In the genomic region with DNA sequence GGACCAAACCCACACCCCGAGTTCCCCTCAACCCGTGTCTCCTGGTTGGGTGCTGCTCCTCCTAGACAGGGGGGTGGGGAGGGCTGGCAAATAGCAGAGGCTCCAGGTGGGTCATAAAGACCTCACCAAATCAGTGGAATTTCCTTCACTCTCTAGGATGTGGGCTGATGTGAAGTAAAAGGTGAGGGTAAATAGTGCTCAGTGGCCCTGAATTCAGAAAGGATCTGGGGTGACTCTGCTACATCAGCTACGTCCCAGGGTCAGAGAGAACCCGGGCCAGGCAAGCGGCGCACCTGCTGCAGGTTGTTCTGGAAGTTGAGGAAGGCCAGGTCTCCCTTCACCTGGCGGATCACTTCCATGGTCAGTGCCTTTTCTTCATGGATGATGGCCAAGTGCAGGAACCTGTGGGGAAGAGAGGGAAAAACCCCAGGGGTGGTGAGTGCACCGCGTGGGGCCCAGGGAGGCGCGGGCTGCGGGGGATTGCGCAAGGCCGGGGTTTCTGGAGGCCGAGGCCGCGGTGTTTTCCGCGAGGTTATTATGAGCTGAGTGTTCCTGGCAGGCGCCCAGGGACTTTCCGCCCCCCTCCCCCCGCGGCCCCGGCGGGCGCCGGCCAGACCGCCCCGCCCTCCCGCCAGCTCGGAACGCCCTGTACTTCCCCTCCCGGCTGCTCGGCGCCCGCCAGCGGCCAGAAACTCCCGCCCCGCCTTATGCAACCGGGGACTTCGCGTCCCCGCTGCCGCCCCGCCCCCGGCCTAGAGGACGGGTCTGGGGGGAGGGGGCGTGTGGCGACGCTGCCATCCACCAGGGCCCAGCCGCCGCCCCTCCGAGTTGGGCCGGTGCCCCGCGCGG, we compare ENCODE assay signal across 8 cellular contexts. TPM values are rescaled to one million over a fixed set of nuclear protein-coding genes. Genes with fewer than 3 reads are reported as not detected.
A peak's percentile ranks its signal among the peaks of the same experiment; 100 is the strongest.
DNase-seq lines count a peak whose midpoint lies in the region; ATAC-seq and TF ChIP-seq lines count a peak whose summit lies in the region.

No MANE protein-coding gene starts in this region.

- H3K27me3 Mint-ChIP-seq in type B pancreatic cell, result no peaks in the 10 kb centered on the region

- H3K36me3 Mint-ChIP-seq in type B pancreatic cell, result peaks cover 20% of the 10 kb centered on the region

- peak overlapping the region; percentile 89 for H3K4me3 Mint-ChIP-seq in type B pancreatic cell

- no peaks in the 10 kb centered on the region for H3K27me3 ChIP-seq in heart right ventricle

- peaks cover 0 to 48% (median 36%) of the 10 kb centered on the region in 9 donors for H3K36me3 ChIP-seq in heart right ventricle

- peak overlapping the region; percentile 90 for H3K27ac Mint-ChIP-seq in type B pancreatic cell

- intact Hi-C loops in heart right ventricle (cut with DNase I), result loop anchor here in 9 of 10 donors (1.0 to 10.0 kb wide), 11 partner anchors 18 to 356 kb away; a partner anchor contains a TSS
- intact Hi-C loops in posterior vena cava (cut with DNase I), result loop anchor here (5.0 to 10.0 kb wide), 3 partner anchors 66 to 359 kb away; a partner anchor contains a TSS

- H3K27ac ChIP-seq in adipose tissue (ENCODE audit: low read depth, low read length), result peak overlapping the region; percentile 90
- peak overlapping the region; percentile 99 to 100 (median 100) for H3K27ac ChIP-seq in heart right ventricle

- TF ChIP-seq POLR2A in GM15510 (IDR thresholded peaks at IDR 0.05; ENCODE audit: borderline replicate concordance, extremely low read depth, insufficient read length), result peak; percentile 47

- ATAC-seq in HG02870 (IDR thresholded peaks at IDR 0.05; ENCODE audit: unreplicated experiment) (peak; percentile 43), heart right ventricle (peak; percentile 83 to 93 (median 86))

- DNase-seq in NCI-H146 (lab: John Stamatoyannopoulos, UW) (peak; percentile 88), T follicular helper cell (ENCODE audit: low read depth) (peak; percentile 94), heart right ventricle (peak; percentile 97 to 99), posterior vena cava (ENCODE audit: low spot score) (peak; percentile 99), type B pancreatic cell (ENCODE audit: extremely low spot score, unreplicated experiment) (peak; percentile 88)

- H3K9me3 Mint-ChIP-seq in type B pancreatic cell, result no peaks in the 10 kb centered on the region

- peak overlapping the region; percentile 64 to 93 (median 80) for H3K4me3 ChIP-seq in heart right ventricle

- TF ChIP-seq CTCF in heart right ventricle (IDR thresholded peaks at IDR 0.05) (peak in 1 of 9 donors; percentile 8), type B pancreatic cell (conservative IDR thresholded peaks at IDR 0.05) (no peak)

- WGBS in adipose tissue, 3 donors, result 0 to 1% (median 1%) methylated on average over 27 to 57 of the region's 57 CpGs
- 1 to 2% methylated on average over 43 to 55 of the region's 57 CpGs for WGBS in heart right ventricle, 2 donors

- no peaks in the 10 kb centered on the region for H3K9me3 ChIP-seq in heart right ventricle

- peaks cover 38% of the 10 kb centered on the region for H3K4me1 Mint-ChIP-seq in type B pancreatic cell (ENCODE audit: unreplicated experiment)

- H3K4me1 ChIP-seq in heart right ventricle, result peaks cover 5 to 88% (median 68%) of the 10 kb centered on the region in 9 donors

RNA-seq across cellular contexts. Expression of a gene that starts 0.9 kb away (rescaled TPM):
- polyA plus RNA-seq in adipose tissue, result 100 to 1,000 TPM in 2 of 3 donors, 10 to 100 TPM in 1; 71.7 to 422 (median 244) TPM
- 10 to 100 TPM; 41.0 to 98.5 (median 58.7) TPM for total RNA-seq in heart right ventricle
- 10 to 100 TPM; 73.7 to 88.4 TPM for polyA plus RNA-seq in heart right ventricle
- total RNA-seq in posterior vena cava, result 100 to 1,000 TPM in 1 of 2 donors, 10 to 100 TPM in 1; 87.1 to 127 TPM
- total RNA-seq in type B pancreatic cell (ENCODE audit: low replicate concordance), result 63.4 and 132 TPM in 2 replicates

Comparison
In these comparisons a context has a peak if more than half of its experiments do, and no peak if none do; other contexts are left out.
1. Peak in every context shown above with its lines: DNase-seq, ATAC-seq, H3K4me3 ChIP-seq and H3K27ac ChIP-seq.